In the genomic region with DNA sequence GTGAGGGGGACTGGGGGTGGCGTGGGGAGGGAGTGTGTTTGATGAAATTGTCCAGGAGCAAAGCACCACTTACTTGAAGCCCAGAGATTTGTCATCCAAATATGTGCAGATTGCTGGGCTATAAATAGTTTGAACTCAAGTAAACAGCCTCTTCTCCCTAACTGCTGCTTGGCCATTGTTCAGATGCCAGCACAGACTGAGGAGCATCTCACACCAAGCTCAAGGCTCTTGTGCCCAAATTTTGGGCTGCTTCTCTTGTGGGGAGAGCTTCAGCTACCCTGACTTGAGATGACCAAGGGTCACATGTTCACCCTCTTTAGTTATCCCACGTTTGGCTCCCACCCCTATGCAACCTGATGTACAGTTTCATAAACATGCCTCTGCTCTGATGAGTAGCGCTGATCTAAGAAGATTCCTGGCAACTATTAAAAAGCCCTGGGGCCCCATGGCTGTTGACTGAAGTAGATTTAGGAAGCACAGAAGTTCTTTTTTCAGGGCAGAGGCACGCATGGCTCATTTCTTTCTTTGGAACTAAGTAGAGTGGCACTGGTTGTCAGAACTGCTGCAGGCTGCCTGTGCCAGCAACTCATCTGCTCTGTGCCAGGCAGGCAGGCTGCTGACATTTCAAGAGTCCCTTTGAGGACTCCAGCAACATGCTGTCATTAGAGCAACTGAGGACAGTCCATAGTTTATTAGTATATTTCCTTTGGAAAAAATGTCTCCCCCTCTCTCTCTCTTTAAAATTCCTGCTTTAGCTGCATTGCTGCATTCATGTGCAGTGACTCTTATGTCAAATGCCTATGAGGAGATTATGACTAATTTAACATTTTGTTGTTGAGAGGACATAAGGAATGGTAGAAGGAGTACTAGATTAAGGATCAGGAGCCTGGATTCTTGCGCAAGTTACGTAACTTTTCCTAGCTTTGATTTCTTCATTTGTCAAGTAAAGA, we compare ENCODE assay signal across 1 cellular context.
A peak's percentile ranks its signal among the peaks of the same experiment; 100 is the strongest.
TF ChIP-seq lines count a peak whose summit lies in the region.

No MANE protein-coding gene starts in this region.

TF ChIP-seq in SK-N-SH, 30 proteins besides CTCF, POLR2A, EP300 and RAD21 (continued from another document):
- TF ChIP-seq, protein P1, sequence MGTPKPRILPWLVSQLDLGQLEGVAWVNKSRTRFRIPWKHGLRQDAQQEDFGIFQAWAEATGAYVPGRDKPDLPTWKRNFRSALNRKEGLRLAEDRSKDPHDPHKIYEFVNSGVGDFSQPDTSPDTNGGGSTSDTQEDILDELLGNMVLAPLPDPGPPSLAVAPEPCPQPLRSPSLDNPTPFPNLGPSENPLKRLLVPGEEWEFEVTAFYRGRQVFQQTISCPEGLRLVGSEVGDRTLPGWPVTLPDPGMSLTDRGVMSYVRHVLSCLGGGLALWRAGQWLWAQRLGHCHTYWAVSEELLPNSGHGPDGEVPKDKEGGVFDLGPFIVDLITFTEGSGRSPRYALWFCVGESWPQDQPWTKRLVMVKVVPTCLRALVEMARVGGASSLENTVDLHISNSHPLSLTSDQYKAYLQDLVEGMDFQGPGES (IDR thresholded peaks at IDR 0.05; ENCODE audit: low read depth, low read length): no peak
- TF ChIP-seq, protein P2, sequence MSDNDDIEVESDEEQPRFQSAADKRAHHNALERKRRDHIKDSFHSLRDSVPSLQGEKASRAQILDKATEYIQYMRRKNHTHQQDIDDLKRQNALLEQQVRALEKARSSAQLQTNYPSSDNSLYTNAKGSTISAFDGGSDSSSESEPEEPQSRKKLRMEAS (IDR thresholded peaks at IDR 0.05; ENCODE audit: low read depth): peak; percentile 9; the same call in 1 of the 2 replicates
- TF ChIP-seq, protein P3, sequence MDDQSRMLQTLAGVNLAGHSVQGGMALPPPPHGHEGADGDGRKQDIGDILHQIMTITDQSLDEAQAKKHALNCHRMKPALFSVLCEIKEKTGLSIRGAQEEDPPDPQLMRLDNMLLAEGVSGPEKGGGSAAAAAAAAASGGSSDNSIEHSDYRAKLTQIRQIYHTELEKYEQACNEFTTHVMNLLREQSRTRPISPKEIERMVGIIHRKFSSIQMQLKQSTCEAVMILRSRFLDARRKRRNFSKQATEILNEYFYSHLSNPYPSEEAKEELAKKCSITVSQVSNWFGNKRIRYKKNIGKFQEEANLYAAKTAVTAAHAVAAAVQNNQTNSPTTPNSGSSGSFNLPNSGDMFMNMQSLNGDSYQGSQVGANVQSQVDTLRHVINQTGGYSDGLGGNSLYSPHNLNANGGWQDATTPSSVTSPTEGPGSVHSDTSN (IDR thresholded peaks at IDR 0.05): peak; percentile 76
- peak; percentile 57 for TF ChIP-seq POLR2AphosphoS5 (IDR thresholded peaks at IDR 0.05; ENCODE audit: low read depth, low read length)
- TF ChIP-seq CHD2 (IDR thresholded peaks at IDR 0.05; ENCODE audit: low read length, partially characterized antibody): no peak
- TF ChIP-seq, protein P4, sequence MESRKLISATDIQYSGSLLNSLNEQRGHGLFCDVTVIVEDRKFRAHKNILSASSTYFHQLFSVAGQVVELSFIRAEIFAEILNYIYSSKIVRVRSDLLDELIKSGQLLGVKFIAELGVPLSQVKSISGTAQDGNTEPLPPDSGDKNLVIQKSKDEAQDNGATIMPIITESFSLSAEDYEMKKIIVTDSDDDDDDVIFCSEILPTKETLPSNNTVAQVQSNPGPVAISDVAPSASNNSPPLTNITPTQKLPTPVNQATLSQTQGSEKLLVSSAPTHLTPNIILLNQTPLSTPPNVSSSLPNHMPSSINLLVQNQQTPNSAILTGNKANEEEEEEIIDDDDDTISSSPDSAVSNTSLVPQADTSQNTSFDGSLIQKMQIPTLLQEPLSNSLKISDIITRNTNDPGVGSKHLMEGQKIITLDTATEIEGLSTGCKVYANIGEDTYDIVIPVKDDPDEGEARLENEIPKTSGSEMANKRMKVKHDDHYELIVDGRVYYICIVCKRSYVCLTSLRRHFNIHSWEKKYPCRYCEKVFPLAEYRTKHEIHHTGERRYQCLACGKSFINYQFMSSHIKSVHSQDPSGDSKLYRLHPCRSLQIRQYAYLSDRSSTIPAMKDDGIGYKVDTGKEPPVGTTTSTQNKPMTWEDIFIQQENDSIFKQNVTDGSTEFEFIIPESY (IDR thresholded peaks at IDR 0.05; ENCODE audit: borderline replicate concordance, low read depth): no peak
- no peak for TF ChIP-seq GATA2 (CRISPR knock-in tag; IDR thresholded peaks at IDR 0.05)
- peak; percentile 70 for TF ChIP-seq TCF12 (IDR thresholded peaks at IDR 0.05)
- TF ChIP-seq JUND (IDR thresholded peaks at IDR 0.05): peak; percentile 79
- TF ChIP-seq TEAD4 (IDR thresholded peaks at IDR 0.05; ENCODE audit: borderline replicate concordance, insufficient read depth): peak; percentile 88; the same call in 1 of the 2 replicates
- peak; percentile 63; the same call in 1 of the 2 replicates for TF ChIP-seq SIN3A (IDR thresholded peaks at IDR 0.05; ENCODE audit: borderline replicate concordance, low read depth, low read length)
- 0 out of 2 replicates have a peak, but pooled peaks have one; percentile 32 for TF ChIP-seq FOXM1 (IDR thresholded peaks at IDR 0.05; ENCODE audit: low read depth)
- TF ChIP-seq TAF1 (IDR thresholded peaks at IDR 0.05; ENCODE audit: borderline replicate concordance, low read depth, low read length): peak; percentile 32; the same call in 1 of the 2 replicates
